In the genomic region with DNA sequence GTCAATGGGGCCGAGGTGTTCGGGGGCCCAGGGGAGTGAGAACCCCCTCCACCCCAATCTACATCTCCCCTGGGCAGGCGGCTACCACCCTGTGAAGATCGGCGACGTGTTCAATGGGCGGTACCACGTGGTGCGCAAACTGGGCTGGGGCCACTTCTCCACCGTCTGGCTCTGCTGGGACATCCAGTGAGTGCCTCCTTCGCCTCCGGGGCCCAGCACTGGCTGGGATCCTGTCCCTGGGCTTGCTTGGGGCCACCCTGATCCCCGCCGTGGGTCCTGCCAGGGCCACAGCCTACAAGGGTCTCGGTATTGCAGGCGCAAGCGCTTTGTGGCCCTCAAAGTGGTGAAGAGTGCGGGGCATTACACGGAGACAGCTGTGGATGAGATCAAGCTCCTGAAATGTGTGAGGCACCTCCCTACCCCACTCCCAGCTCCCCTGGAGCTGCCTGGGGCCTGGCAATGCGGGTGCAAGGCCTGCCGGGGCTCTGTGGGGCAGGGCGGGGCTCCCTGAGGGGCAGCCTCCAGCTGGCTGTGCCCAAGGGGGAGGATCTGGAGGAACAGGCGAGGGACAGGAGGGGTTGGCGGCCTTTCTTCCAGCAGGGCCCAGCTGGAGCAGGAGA, we compare ENCODE assay signal across 15 cellular contexts. TPM values are rescaled to one million over a fixed set of nuclear protein-coding genes. Genes with fewer than 3 reads are reported as not detected.
A peak's percentile ranks its signal among the peaks of the same experiment; 100 is the strongest.
DNase-seq lines count a peak whose midpoint lies in the region; ATAC-seq and TF ChIP-seq lines count a peak whose summit lies in the region.
"Had no signal": no experiment of that assay in that cellular context is flagged by ENCODE, and none has a peak within 500 bp of the region (broad histone marks: within the 10 kb centered on the region; RNA-seq: fewer than 3 reads in every experiment).

No MANE protein-coding gene starts in this region.

- H3K27ac Mint-ChIP-seq in endodermal cell: no peak overlapping the region
- H3K27ac Mint-ChIP-seq: activated CD8-positive, alpha-beta T cell treated with anti-CD3 and anti-CD28 coated beads, Interleukin-2, amount 10 ng/mL, durations not matched to agents 7 days and 5 days had no signal

- ATAC-seq in GM18502 (IDR thresholded peaks at IDR 0.05; ENCODE audit: poor library complexity, unreplicated experiment) (no peak), SK-N-SH treated with all-trans-retinoic acid at 6 μM for 48 hours (no peak)

- peaks cover 48% of the 10 kb centered on the region for H3K9me3 Mint-ChIP-seq in endodermal cell

- intact Hi-C loops in esophagus muscularis mucosa (cut with DNase I): no loop called here

- peaks cover 4% of the 10 kb centered on the region for H3K36me3 Mint-ChIP-seq in endodermal cell (ENCODE audit: low read depth)

- H3K4me3 ChIP-seq in esophagus muscularis mucosa: no peak overlapping the region
- no peak overlapping the region for H3K4me3 ChIP-seq in rectal smooth muscle tissue (ENCODE audit: low read length)
- no peak overlapping the region for H3K4me3 ChIP-seq in endodermal cell (ENCODE audit: low read length)
- H3K4me3 ChIP-seq: cardiac muscle cell, lung had no signal

- H3K4me1 ChIP-seq in esophagus muscularis mucosa (peaks cover 4 to 30% (median 19%) of the 10 kb centered on the region in 4 donors), rectal smooth muscle tissue (ENCODE audit: control insufficient read depth, insufficient read depth, low read length) (peaks cover 3% of the 10 kb centered on the region), endodermal cell (ENCODE audit: control insufficient read depth, insufficient read depth, low read length) (no peaks in the 10 kb centered on the region)

- H3K27me3 Mint-ChIP-seq in endodermal cell (ENCODE audit: insufficient read depth): no peaks in the 10 kb centered on the region

- H3K36me3 ChIP-seq in esophagus muscularis mucosa (peaks cover 0 to 41% (median 25%) of the 10 kb centered on the region in 4 donors), rectal smooth muscle tissue (ENCODE audit: control insufficient read depth, insufficient read depth, low read length) (no peaks in the 10 kb centered on the region), endodermal cell (ENCODE audit: control insufficient read depth, insufficient read depth, low read length) (no peaks in the 10 kb centered on the region)
- H3K36me3 ChIP-seq: cardiac muscle cell had no signal

- DNase-seq in DMS 273 (lab: John Stamatoyannopoulos, UW; ENCODE audit: unreplicated experiment) (peak; percentile 79), M059J (ENCODE audit: low read depth) (peak; percentile 31), esophagus muscularis mucosa (ENCODE audit: extremely low spot score) (no peak), endodermal cell (no peak), NAMALWA (ENCODE audit: low spot score) (no peak)
- DNase-seq: activated CD8-positive, alpha-beta T cell treated with anti-CD3 and anti-CD28 coated beads, Interleukin-2, amount 10 ng/mL, durations not matched to agents 7 days and 5 days; activated naive CD4-positive, alpha-beta T cell treated with Interleukin-2 at 50 U/mL for 16 hours; KBM-7; NCI-H226 had no signal

- no peaks in the 10 kb centered on the region for H3K9me3 ChIP-seq in esophagus muscularis mucosa
- H3K9me3 ChIP-seq in endodermal cell (ENCODE audit: control insufficient read depth, low read length): no peaks in the 10 kb centered on the region

- no peaks in the 10 kb centered on the region for H3K4me1 Mint-ChIP-seq in endodermal cell
- H3K4me1 Mint-ChIP-seq: CD14-positive monocyte had no signal

- TF ChIP-seq EP300 in esophagus muscularis mucosa (IDR thresholded peaks at IDR 0.05): no peak

- no peak overlapping the region for H3K4me3 Mint-ChIP-seq in endodermal cell
- H3K4me3 Mint-ChIP-seq: activated CD8-positive, alpha-beta T cell treated with anti-CD3 and anti-CD28 coated beads, Interleukin-2, amount 10 ng/mL, durations not matched to agents 7 days and 5 days; CD14-positive monocyte had no signal

- peak overlapping the region; percentile 57 to 81 (median 74) for H3K27ac ChIP-seq in esophagus muscularis mucosa (replicated peaks in 1 of 4)
- peak overlapping the region; percentile 72 for H3K27ac ChIP-seq in rectal smooth muscle tissue (ENCODE audit: low read depth, low read length)
- H3K27ac ChIP-seq in endodermal cell (ENCODE audit: low read depth, low read length): no peak overlapping the region
- H3K27ac ChIP-seq: cardiac muscle cell had no signal

- 82% methylated on average over 5 of the region's 24 CpGs for WGBS in esophagus muscularis mucosa
- WGBS in endodermal cell (ENCODE audit: insufficient coverage in 1 of 2, insufficient read length in 1 of 2), 2 experiments: 92 to 97% methylated on average over 10 to 24 of the region's 24 CpGs

- H3K27me3 ChIP-seq in esophagus muscularis mucosa (no peaks in the 10 kb centered on the region), rectal smooth muscle tissue (ENCODE audit: control insufficient read depth, insufficient read depth, low read length) (peaks cover 7% of the 10 kb centered on the region), endodermal cell (ENCODE audit: control insufficient read depth, insufficient read depth, low read length, poor library complexity, severe bottlenecking) (no peaks in the 10 kb centered on the region)
- H3K27me3 ChIP-seq: cardiac muscle cell had no signal

- no peak overlapping the region for H3K9ac ChIP-seq in rectal smooth muscle tissue (ENCODE audit: low read length)
- no peak overlapping the region for H3K9ac ChIP-seq in endodermal cell (ENCODE audit: extremely low read depth, low read length, poor library complexity, severe bottlenecking)

- no peak for TF ChIP-seq POLR2A in esophagus muscularis mucosa (IDR thresholded peaks at IDR 0.05; ENCODE audit: low read depth)

- TF ChIP-seq CTCF in esophagus muscularis mucosa (IDR thresholded peaks at IDR 0.05): no peak
- TF ChIP-seq CTCF in endodermal cell (conservative IDR thresholded peaks at IDR 0.05): no peak

TF ChIP-seq in SK-N-SH treated with all-trans-retinoic acid at 6 μM for 48 hours, 23 proteins besides CTCF, POLR2A, EP300 and RAD21:
- no peak for TF ChIP-seq ISL1 (CRISPR knock-in tag; IDR thresholded peaks at IDR 0.05)
- TF ChIP-seq ZNF70 (CRISPR knock-in tag; IDR thresholded peaks at IDR 0.05): no peak
- no peak for TF ChIP-seq OSR1 (CRISPR knock-in tag; IDR thresholded peaks at IDR 0.05)

RNA-seq across cellular contexts. Expression of gene SRPK3, which starts 0.7 kb away (rescaled TPM):
- total RNA-seq in M059J (2014; rRNA removed; shearing (Covaris generic)): 0.20 TPM in 1 of 2 replicates, not detected in the other
- total RNA-seq in esophagus muscularis mucosa: 1 to 10 TPM in 2 of 4 donors, under 1 TPM in 2; 0.52 to 2.2 (median 1.1) TPM
- not detected for total RNA-seq in endodermal cell
- polyA plus RNA-seq in endodermal cell (2013, experiment 1 of 2): 0.32 TPM
- polyA plus RNA-seq in endodermal cell (2013, experiment 2 of 2): not detected
- total RNA-seq: activated CD8-positive, alpha-beta T cell treated with anti-CD3 and anti-CD28 coated beads, Interleukin-2, amount 10 ng/mL, durations not matched to agents 7 days and 5 days; cardiac muscle cell had no signal
- polyA plus RNA-seq: CD14-positive monocyte had no signal

RNA-seq across cellular contexts. Expression of gene IDH3G, which starts 12.6 kb away (rescaled TPM):
- total RNA-seq in M059J (2014; rRNA removed; shearing (Covaris generic)): 131 and 165 TPM in 2 replicates
- total RNA-seq in esophagus muscularis mucosa (10 to 100 TPM; 52.3 to 76.3 (median 70.3) TPM), endodermal cell (10 to 100 TPM; 39.5 to 45.0 TPM)
- polyA plus RNA-seq in endodermal cell (2013, experiment 1 of 2): 53.1 TPM
- polyA plus RNA-seq in endodermal cell (2013, experiment 2 of 2): 48.6 TPM

RNA-seq across cellular contexts. Expression of gene SSR4, which starts 12.9 kb away (rescaled TPM):
- 455 and 477 TPM in 2 replicates for total RNA-seq in M059J (2014; rRNA removed; shearing (Covaris generic))
- 100 to 1,000 TPM; 100 to 115 (median 109) TPM for total RNA-seq in esophagus muscularis mucosa
- 100 to 1,000 TPM; 220 to 236 TPM for total RNA-seq in endodermal cell
- polyA plus RNA-seq in endodermal cell (2013, experiment 1 of 2): 275 TPM
- polyA plus RNA-seq in endodermal cell (2013, experiment 2 of 2): 267 TPM

RNA-seq across cellular contexts. Expression of gene PLXNB3, which starts 17.5 kb away (rescaled TPM):
- total RNA-seq in M059J (2014; rRNA removed; shearing (Covaris generic)): 1.2 and 2.2 TPM in 2 replicates
- total RNA-seq in esophagus muscularis mucosa (10 to 100 TPM in 3 of 4 donors, 1 to 10 TPM in 1; 6.1 to 21.9 (median 17.6) TPM), endodermal cell (1 to 10 TPM; 1.1 TPM)
- 4.5 TPM for polyA plus RNA-seq in endodermal cell (2013, experiment 1 of 2)
- 2.6 TPM for polyA plus RNA-seq in endodermal cell (2013, experiment 2 of 2)
- polyA plus RNA-seq: CD14-positive monocyte had no signal

RNA-seq across cellular contexts. Expression of gene PDZD4, which starts 48.8 kb away (rescaled TPM):
- total RNA-seq in M059J (2014; rRNA removed; shearing (Covaris generic)): 1.9 and 2.7 TPM in 2 replicates
- total RNA-seq in esophagus muscularis mucosa (10 to 100 TPM; 20.0 to 48.4 (median 36.9) TPM), endodermal cell (10 to 100 TPM; 30.1 to 68.3 TPM)
- 62.3 TPM for polyA plus RNA-seq in endodermal cell (2013, experiment 1 of 2)
- polyA plus RNA-seq in endodermal cell (2013, experiment 2 of 2): 55.6 TPM
- polyA plus RNA-seq: CD14-positive monocyte had no signal

Comparison
In these comparisons a context has a peak if more than half of its experiments do, and no peak if none do; other contexts are left out.
1. DNase-seq: peak in DMS 273 (single experiment) and M059J (single experiment); none in esophagus muscularis mucosa (single experiment), endodermal cell (single experiment) and NAMALWA (single experiment).